ENCODE assay signal across 1 cellular context in genomic region chr10:26969145-26969926, GRCh38.
TF ChIP-seq lines count a peak whose summit lies in the region.

No MANE protein-coding gene starts in this region.

TF ChIP-seq in SK-N-SH treated with all-trans-retinoic acid at 6 μM for 48 hours, 23 proteins besides CTCF, POLR2A, EP300 and RAD21 (continued from another document):
- TF ChIP-seq TSHZ2 (CRISPR knock-in tag; IDR thresholded peaks at IDR 0.05): no peak
- TF ChIP-seq PPARA (CRISPR knock-in tag; IDR thresholded peaks at IDR 0.05; ENCODE audit: borderline replicate concordance): no peak
